In genomic region chr11:17395978-17396377, GRCh38 we compare ENCODE assay signal across 21 cellular contexts. TPM values are rescaled to one million over a fixed set of nuclear protein-coding genes. Genes with fewer than 3 reads are reported as not detected.
DNase-seq lines count a peak whose midpoint lies in the region; ATAC-seq and TF ChIP-seq lines count a peak whose summit lies in the region.
"Had no signal": no experiment of that assay in that cellular context is flagged by ENCODE, and none has a peak within 500 bp of the region (broad histone marks: within the 10 kb centered on the region; RNA-seq: fewer than 3 reads in every experiment).

No MANE protein-coding gene starts in this region.

- no peaks in the 10 kb centered on the region; a peak in 1 of 4 replicates for H3K4me1 ChIP-seq in SK-N-SH (ENCODE audit: control insufficient read depth in 1 of 2, insufficient read depth in 2 of 2, low read depth in 1 of 2, low read length in 1 of 2)
- H3K4me1 ChIP-seq in spleen, result peaks cover 0 to 4% (median 0%) of the 10 kb centered on the region in 6 donors
- no peaks in the 10 kb centered on the region for H3K4me1 ChIP-seq in ascending aorta
- H3K4me1 ChIP-seq: Caco-2 had no signal

- no peaks in the 10 kb centered on the region for H3F3A ChIP-seq in SK-N-SH (replicated peaks; ENCODE audit: insufficient read depth)

- no peaks in the 10 kb centered on the region for H4K20me1 ChIP-seq in SK-N-SH (ENCODE audit: insufficient read depth)
- H4K20me1 ChIP-seq: BLaER1 had no signal

- H3K4me3 Mint-ChIP-seq in T-helper 17 cell, result no peak overlapping the region
- H3K4me3 Mint-ChIP-seq: B cell; CD4-positive, CD25-positive, alpha-beta regulatory T cell; CD8-positive, alpha-beta T cell; H9 had no signal

- TF ChIP-seq RAD21 in SK-N-SH (IDR thresholded peaks at IDR 0.05; ENCODE audit: low read length), result no peak

- H3K79me2 ChIP-seq in SK-N-SH (ENCODE audit: insufficient read depth), result no peaks in the 10 kb centered on the region

- no peaks in the 10 kb centered on the region for H3K36me3 Mint-ChIP-seq in T-helper 17 cell (ENCODE audit: low read depth)
- H3K36me3 Mint-ChIP-seq: CD4-positive, CD25-positive, alpha-beta regulatory T cell; CD8-positive, alpha-beta T cell had no signal

- CTCF ChIA-PET in SK-N-SH (lab: Yijun Ruan, JAX), result interaction anchor here (1.6 to 1.8 kb wide), 2 partner anchors 9 to 108 kb away, joined by 4 to 8 read pairs; no protein-coding TSS in a partner anchor

- H3K27ac ChIP-seq in SK-N-SH (ENCODE audit: low read depth in 2 of 2, low read length in 1 of 2) (no peak overlapping the region), spleen (no peak overlapping the region), ascending aorta (no peak overlapping the region)
- H3K27ac ChIP-seq: 22Rv1, BLaER1, C4-2B, GM23248 had no signal

- no peak for TF ChIP-seq CTCF in SK-N-SH (IDR thresholded peaks at IDR 0.05)
- TF ChIP-seq CTCF in GM13976 (IDR thresholded peaks at IDR 0.05; ENCODE audit: borderline replicate concordance, control extremely low read depth, extremely low read depth, insufficient read depth, missing control alignments), result no peak
- no peak for TF ChIP-seq CTCF in spleen (IDR thresholded peaks at IDR 0.05 in 8 of 11, conservative IDR thresholded peaks at IDR 0.05 in 3 of 11)
- no peak for TF ChIP-seq CTCF in ascending aorta (IDR thresholded peaks at IDR 0.05)

- intact Hi-C loops in spleen (cut with DNase I; ENCODE audit: low total_unique reads) (no loop called here), ascending aorta (cut with DNase I) (no loop called here)

- no peak for TF ChIP-seq EP300 in SK-N-SH (IDR thresholded peaks at IDR 0.05; ENCODE audit: borderline replicate concordance in 1 of 2, low read depth in 1 of 2, low read length in 1 of 2)

- H3K9me3 ChIP-seq in SK-N-SH, result no peaks in the 10 kb centered on the region
- no peaks in the 10 kb centered on the region for H3K9me3 ChIP-seq in T-helper 17 cell (ENCODE audit: control insufficient read depth, low read length, poor library complexity, severe bottlenecking)
- no peaks in the 10 kb centered on the region for H3K9me3 ChIP-seq in spleen
- no peaks in the 10 kb centered on the region for H3K9me3 ChIP-seq in ascending aorta
- H3K9me3 ChIP-seq: BLaER1, Caco-2 had no signal

- H3K27me3 ChIP-seq in SK-N-SH (ENCODE audit: insufficient read depth) (peaks cover 6% of the 10 kb centered on the region), spleen (replicated peaks in 1 of 7) (no peaks in the 10 kb centered on the region), ascending aorta (no peaks in the 10 kb centered on the region)
- H3K27me3 ChIP-seq: BLaER1 had no signal

- H3K27me3 Mint-ChIP-seq in T-helper 17 cell, result peaks cover 26% of the 10 kb centered on the region
- H3K27me3 Mint-ChIP-seq: B cell had no signal

- ATAC-seq in SK-N-SH treated with all-trans-retinoic acid at 6 μM for 48 hours (no peak), T-helper 17 cell (no peak), HG03159 (IDR thresholded peaks at IDR 0.05; ENCODE audit: unreplicated experiment) (no peak), GM19023 (IDR thresholded peaks at IDR 0.05; ENCODE audit: unreplicated experiment) (no peak)
- ATAC-seq: CD8-positive, alpha-beta T cell; HCT116 had no signal

- peak; percentile 8 for DNase-seq in SK-N-SH
- peak; percentile 28 for DNase-seq in GM13976 (ENCODE audit: low spot score)
- no peak for DNase-seq in T-helper 17 cell
- peak; percentile 61 for DNase-seq in spleen
- no peak for DNase-seq in ascending aorta (ENCODE audit: low spot score in 2 of 2)
- DNase-seq: Caco-2; CD4-positive, CD25-positive, alpha-beta regulatory T cell; CD8-positive, alpha-beta T cell; DMS153; DND-41; GM23248; H9 had no signal

- POLR2A ChIA-PET in SK-N-SH (lab: Yijun Ruan, JAX), result no interaction called here

- H3K9ac ChIP-seq in SK-N-SH, result no peak overlapping the region
- H3K9ac ChIP-seq: BLaER1, GM23248 had no signal

- H3K4me3 ChIP-seq in SK-N-SH (ENCODE audit: low read depth in 2 of 2, low read length in 1 of 2), result no peak overlapping the region
- no peak overlapping the region for H3K4me3 ChIP-seq in spleen
- no peak overlapping the region for H3K4me3 ChIP-seq in ascending aorta
- H3K4me3 ChIP-seq: BLaER1, GM23248 had no signal

- no peaks in the 10 kb centered on the region for H3K9me2 ChIP-seq in SK-N-SH

- no peak for TF ChIP-seq POLR2A in spleen (IDR thresholded peaks at IDR 0.05)

- H3K4me1 Mint-ChIP-seq in T-helper 17 cell, result peaks cover 5% of the 10 kb centered on the region
- H3K4me1 Mint-ChIP-seq: CD4-positive, CD25-positive, alpha-beta regulatory T cell had no signal

- in situ Hi-C loops in GM13976 (cut with MboI; ENCODE audit: low sequenced_read_pairs, unreplicated experiment), result no loop called here

- peak overlapping the region; percentile 51 for H3K27ac Mint-ChIP-seq in T-helper 17 cell
- H3K27ac Mint-ChIP-seq: B cell; CD4-positive, CD25-positive, alpha-beta regulatory T cell; CD8-positive, alpha-beta T cell; H9 had no signal

- no peak overlapping the region for H2AFZ ChIP-seq in SK-N-SH (ENCODE audit: low read depth)
- H2AFZ ChIP-seq: GM23248 had no signal

- no peaks in the 10 kb centered on the region for H3K36me3 ChIP-seq in SK-N-SH (replicated peaks in 1 of 2; ENCODE audit: control insufficient read depth in 1 of 2, insufficient read depth in 2 of 2, low read length in 1 of 2)
- no peaks in the 10 kb centered on the region for H3K36me3 ChIP-seq in spleen
- H3K36me3 ChIP-seq in ascending aorta, result no peaks in the 10 kb centered on the region
- H3K36me3 ChIP-seq: BLaER1 had no signal

- 81% methylated on average over 6 of the region's 6 CpGs for WGBS in SK-N-SH (ENCODE audit: low lambda C conversion rate)
- 86 to 94% (median 91%) methylated on average over 6 of the region's 6 CpGs for WGBS in spleen, 5 donors

- no peak overlapping the region for H3K4me2 ChIP-seq in SK-N-SH
- H3K4me2 ChIP-seq: BLaER1 had no signal

TF ChIP-seq in SK-N-SH, 30 proteins besides CTCF, POLR2A, EP300 and RAD21:
- TF ChIP-seq SMC3 (IDR thresholded peaks at IDR 0.05; ENCODE audit: low read depth, low read length), result no peak
- TF ChIP-seq GABPA (IDR thresholded peaks at IDR 0.05; ENCODE audit: low read depth), result no peak
- TF ChIP-seq GATA2 (CRISPR knock-in tag; IDR thresholded peaks at IDR 0.05), result no peak
- no peak for TF ChIP-seq RXRA (IDR thresholded peaks at IDR 0.05; ENCODE audit: borderline replicate concordance, low read depth)

TF ChIP-seq in SK-N-SH treated with all-trans-retinoic acid at 6 μM for 48 hours, 23 proteins besides CTCF, POLR2A, EP300 and RAD21 (continues in another document):
- TF ChIP-seq ZFP30 (CRISPR knock-in tag; IDR thresholded peaks at IDR 0.05), result no peak
- no peak for TF ChIP-seq PATZ1 (CRISPR knock-in tag; IDR thresholded peaks at IDR 0.05; ENCODE audit: borderline replicate concordance)
- no peak for TF ChIP-seq CSRNP3 (CRISPR knock-in tag; IDR thresholded peaks at IDR 0.05)
- TF ChIP-seq ZNF8 (CRISPR knock-in tag; IDR thresholded peaks at IDR 0.05), result no peak

RNA-seq across cellular contexts. Expression of gene KCNJ11, which starts 7.5 kb away (rescaled TPM):
- polyA plus RNA-seq in SK-N-SH (2012; rRNA removed) (0.13 and 0.23 TPM in 2 replicates), spleen (under 1 TPM; 0.13 to 0.79 (median 0.51) TPM)
- polyA plus RNA-seq in SK-N-SH (2012; cell fraction: cytosol; rRNA removed), result 0.09 and 0.22 TPM in 2 replicates
- 0.23 and 0.35 TPM in 2 replicates for polyA plus RNA-seq in SK-N-SH (2012; cell fraction: nucleus; rRNA removed)
- total RNA-seq in T-helper 17 cell (under 1 TPM; 0.26 to 0.70 TPM), spleen (1 to 10 TPM in 6 of 7 donors, not detected in 1; 1.2 to 3.8 (median 1.9) TPM), ascending aorta (not detected)
- total RNA-seq: CD4-positive, CD25-positive, alpha-beta regulatory T cell; GM23248 had no signal
- polyA plus RNA-seq: AG04450; CD4-positive, CD25-positive, alpha-beta regulatory T cell; GM23248 had no signal

RNA-seq across cellular contexts. Expression of gene NCR3LG1, which starts 44.4 kb away (rescaled TPM):
- 0.67 and 1.2 TPM in 2 replicates for polyA plus RNA-seq in SK-N-SH (2012; rRNA removed)
- 0.41 and 0.52 TPM in 2 replicates for polyA plus RNA-seq in SK-N-SH (2012; cell fraction: cytosol; rRNA removed)
- polyA plus RNA-seq in SK-N-SH (2012; cell fraction: nucleus; rRNA removed), result 2.1 and 3.6 TPM in 2 replicates
- 1 to 10 TPM; 3.1 to 4.1 TPM for total RNA-seq in T-helper 17 cell
- total RNA-seq in spleen, result 1 to 10 TPM; 1.5 to 5.4 (median 2.3) TPM
- polyA plus RNA-seq in spleen, result under 1 TPM; 0.04 to 0.16 (median 0.05) TPM
- total RNA-seq in ascending aorta, result 0.21 TPM

Comparison
In these comparisons a context has a peak if more than half of its experiments do, and no peak if none do; other contexts are left out.
1. DNase-seq: peak in SK-N-SH (single experiment), GM13976 (single experiment) and spleen (single experiment); none in T-helper 17 cell (0 of 3) and ascending aorta (0 of 2).